Comparison of ENCODE assay signal across 6 cellular contexts in the genomic region with DNA sequence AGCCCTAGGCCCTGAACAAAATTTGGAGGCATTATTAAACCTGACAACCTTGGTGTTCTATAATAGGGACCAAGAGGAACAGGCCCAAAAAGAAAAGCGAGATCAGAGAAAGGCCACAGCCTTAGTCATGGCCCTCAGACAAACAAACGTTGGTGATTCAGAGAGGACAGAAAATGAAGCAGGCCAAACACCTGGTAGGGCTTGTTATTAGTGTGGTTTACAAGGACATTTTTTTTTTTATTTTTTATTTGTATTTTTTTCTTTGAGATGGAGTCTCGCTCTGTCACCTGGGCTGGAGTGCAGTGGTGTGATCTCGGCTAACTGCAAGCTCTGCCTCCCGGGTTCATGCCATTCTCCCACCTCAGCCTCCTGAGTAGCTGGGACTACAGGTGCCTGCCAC. TPM values are rescaled to one million over a fixed set of nuclear protein-coding genes. Genes with fewer than 3 reads are reported as not detected.
"Had no signal": no experiment of that assay in that cellular context is flagged by ENCODE, and none has a peak within 500 bp of the region (broad histone marks: within the 10 kb centered on the region; RNA-seq: fewer than 3 reads in every experiment).

No MANE protein-coding gene starts in this region.

RNA-seq across cellular contexts. Expression of a gene that starts 10.8 kb away (rescaled TPM):
- total RNA-seq: HepG2, HT-29, K562, Right ventricle myocardium superior, SJSA1 had no signal
- polyA plus RNA-seq: HepG2, IgD-negative memory B cell, K562 had no signal
